In genomic region chr7:65750511-65751344, GRCh38 we compare ENCODE assay signal across 8 cellular contexts.
A peak's percentile ranks its signal among the peaks of the same experiment; 100 is the strongest.
DNase-seq lines count a peak whose midpoint lies in the region; ATAC-seq and TF ChIP-seq lines count a peak whose summit lies in the region.

No MANE protein-coding gene starts in this region.

- no peak for TF ChIP-seq CTCF in BJ (IDR thresholded peaks at IDR 0.05; ENCODE audit: insufficient read depth, low read depth, low read length)

- peak; percentile 38 for DNase-seq in BJ (ENCODE audit: low read depth)
- DNase-seq in GM19240 (ENCODE audit: insufficient read length, low spot score): peak; percentile 80
- peak; percentile 67 for DNase-seq in NCI-H510A (lab: John Stamatoyannopoulos, UW)
- DNase-seq in activated CD4-positive, alpha-beta T cell treated with anti-CD3 and anti-CD28 coated beads for 24 hours (ENCODE audit: low read depth in 2 of 2): peak; percentile 77 to 81
- peak; percentile 94 for DNase-seq in cerebellum (ENCODE audit: low spot score)
- DNase-seq in kidney tubule cell (ENCODE audit: low spot score): peak; percentile 92
- peak; percentile 64 to 71 for DNase-seq in stimulated activated CD4-positive, alpha-beta T cell treated with anti-CD3 and anti-CD28 coated beads, Interleukin-1b, Interleukin-23, amount 100 ng/mL, for 1 hour (ENCODE audit: low read depth in 2 of 2)

- POLR2A ChIA-PET in BJ (lab: Charles Lee): no interaction called here

- CTCF ChIA-PET in BJ (lab: Yijun Ruan, JAX): no interaction called here

- H3K36me3 ChIP-seq in BJ (ENCODE audit: control insufficient read depth, insufficient read depth, low read length): peaks cover 2% of the 10 kb centered on the region

- peak; percentile 97 for ATAC-seq in HG03442 (IDR thresholded peaks at IDR 0.05; ENCODE audit: unreplicated experiment)

- no peaks in the 10 kb centered on the region for H3K27me3 ChIP-seq in BJ (ENCODE audit: control insufficient read depth, insufficient read depth, low read length)

- peak overlapping the region; percentile 94 for H3K4me3 ChIP-seq in BJ (ENCODE audit: low read depth, low read length)

Comparison
In these comparisons a context has a peak if more than half of its experiments do, and no peak if none do; other contexts are left out.
1. Peak in every context shown above with its lines: DNase-seq, ATAC-seq and H3K4me3 ChIP-seq.
2. DNase-seq: peak in every context shown above with its lines; median percentile 94 in cerebellum; 92 in kidney tubule cell; 80 in GM19240; 79 in activated CD4-positive, alpha-beta T cell treated with anti-CD3 and anti-CD28 coated beads for 24 hours; 68 in stimulated activated CD4-positive, alpha-beta T cell treated with anti-CD3 and anti-CD28 coated beads, Interleukin-1b, Interleukin-23, amount 100 ng/mL, for 1 hour; 67 in NCI-H510A; 38 in BJ.